ENCODE assay signal across 8 cellular contexts in the genomic region with DNA sequence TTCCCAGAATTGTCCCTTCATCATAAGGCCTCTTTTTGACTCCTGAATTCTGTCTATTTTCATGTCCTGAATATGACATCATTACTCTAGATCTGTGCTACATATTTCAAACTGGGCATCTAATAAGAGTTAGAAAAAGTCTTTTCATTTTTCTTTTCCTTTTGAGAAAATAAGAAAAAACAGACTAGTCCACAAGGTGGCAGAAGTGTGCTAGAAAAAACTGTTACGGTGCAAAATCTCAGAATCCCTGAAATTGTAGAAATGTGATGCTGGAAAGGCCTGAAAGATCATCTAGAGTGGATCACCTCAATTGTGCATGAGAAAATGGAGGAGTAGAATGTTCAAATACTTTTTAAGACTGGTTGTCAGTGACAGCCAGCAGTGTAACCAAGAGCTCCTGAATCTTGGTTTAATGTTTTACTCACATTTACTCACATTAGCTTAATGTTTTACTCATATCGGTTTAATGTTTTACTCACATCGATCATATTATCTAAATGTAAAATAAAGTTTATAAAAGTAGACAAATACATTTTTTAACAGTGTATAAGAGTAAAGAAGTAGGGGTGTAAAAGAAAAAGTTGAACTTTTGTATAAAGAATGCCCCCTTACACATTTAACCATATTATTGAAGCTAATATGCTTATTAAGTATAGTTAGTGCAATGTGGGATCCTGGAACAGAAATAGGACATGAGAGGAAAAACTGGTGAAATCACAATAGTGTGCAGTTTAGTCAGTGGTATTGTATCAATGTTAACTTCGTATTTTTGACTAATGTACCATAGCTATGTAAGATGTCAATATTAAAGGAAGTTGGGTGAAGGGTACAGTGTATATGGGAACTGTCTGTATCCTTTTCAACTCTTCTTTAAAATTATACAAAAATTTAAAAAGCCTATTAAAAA. TPM values are rescaled to one million over a fixed set of nuclear protein-coding genes. Genes with fewer than 3 reads are reported as not detected.
DNase-seq lines count a peak whose midpoint lies in the region; ATAC-seq, FAIRE-seq and TF ChIP-seq lines count a peak whose summit lies in the region.

No MANE protein-coding gene starts in this region.

- no peak for TF ChIP-seq POLR2A in GM12878 (IDR thresholded peaks at IDR 0.05; ENCODE audit: low read depth, low read length)
- TF ChIP-seq POLR2A in right lobe of liver (IDR thresholded peaks at IDR 0.05) = peak; percentile 47

- in situ Hi-C loops in GM12878 (cut with MboI) = no loop called here

- no peak for TF ChIP-seq EP300 in GM12878 (IDR thresholded peaks at IDR 0.05; ENCODE audit: borderline replicate concordance in 1 of 2, control insufficient read depth in 1 of 2, low read depth in 2 of 2, low read length in 2 of 2)

- H2AFZ ChIP-seq in KMS-11 (ENCODE audit: low read depth) = no peak overlapping the region
- no peak overlapping the region for H2AFZ ChIP-seq in GM12878 (ENCODE audit: control insufficient read depth, low read depth, low read length)

- H3K27ac ChIP-seq in KMS-11 (no peak overlapping the region), GM12878 (ENCODE audit: control insufficient read depth, insufficient read depth) (no peak overlapping the region), right lobe of liver (peak overlapping the region; percentile 22 to 59 (median 52))

- POLR2A ChIA-PET in GM12878 (lab: Charles Lee) = no interaction called here

- DNase-seq in DMS114 treated with DMSO at 0.1 percent for 48 hours (lab: John Stamatoyannopoulos, UW; ENCODE audit: unreplicated experiment) = peak; percentile 2
- DNase-seq in GM12878 (ENCODE audit: low read depth, low spot score) = no peak
- DNase-seq in right lobe of liver = no peak
- DNase-seq in activated naive CD8-positive, alpha-beta T cell treated with anti-CD3 and anti-CD28 coated beads, Interleukin-2, amount 50 U/mL, for 24 hours = no peak
- no peak for DNase-seq in activated effector memory CD4-positive, alpha-beta T cell treated with anti-CD3 and anti-CD28 coated beads, Interleukin-2, amount 50 U/mL, for 16 hours

- H3K9me3 Mint-ChIP-seq in activated naive CD8-positive, alpha-beta T cell treated with anti-CD3 and anti-CD28 coated beads, Interleukin-2, amount 50 U/mL, for 24 hours = no peaks in the 10 kb centered on the region

- SMC1A ChIA-PET in GM12878 (lab: Charles Lee; ENCODE audit: uncharacterized antibody, unreplicated experiment) = interaction anchor here (1.0 to 1.4 kb wide), 7 partner anchors 10 to 263 kb away, joined by 3 to 19 read pairs (median 5); no protein-coding TSS in a partner anchor

- H3K4me3 ChIP-seq in KMS-11 (IDR thresholded peaks at IDR 0.05; ENCODE audit: insufficient read depth, low read depth, low read length) = no peak overlapping the region
- H3K4me3 ChIP-seq in GM12878 = no peak overlapping the region
- no peak overlapping the region for H3K4me3 ChIP-seq in right lobe of liver

- CTCF ChIA-PET in GM12878 (lab: Yijun Ruan, JAX) = interaction anchor here (0.7 to 3.8 kb wide), 25 partner anchors 10 to 1261 kb away, joined by 3 to 25 read pairs (median 4); no protein-coding TSS in a partner anchor

- H3K9ac ChIP-seq in KMS-11 (no peak overlapping the region), GM12878 (ENCODE audit: control insufficient read depth, insufficient read depth, low read length) (no peak overlapping the region)

- no peaks in the 10 kb centered on the region for H3K36me3 Mint-ChIP-seq in activated naive CD8-positive, alpha-beta T cell treated with anti-CD3 and anti-CD28 coated beads, Interleukin-2, amount 50 U/mL, for 24 hours (ENCODE audit: low read depth)

- ATAC-seq in GM12878 (no peak; the same call in 2 of the 3 replicates), right lobe of liver (peak; percentile 75 to 90 (median 77)), HG02588 (IDR thresholded peaks at IDR 0.05; ENCODE audit: unreplicated experiment) (no peak), HG02870 (IDR thresholded peaks at IDR 0.05; ENCODE audit: unreplicated experiment) (no peak)
- ATAC-seq in activated naive CD8-positive, alpha-beta T cell treated with anti-CD3 and anti-CD28 coated beads, Interleukin-2, amount 50 U/mL, for 24 hours = no peak

- TF ChIP-seq CTCF in KMS-11 (conservative IDR thresholded peaks at IDR 0.05; ENCODE audit: low read depth, low read length) (peak; percentile 71), GM12878 (IDR thresholded peaks at IDR 0.05 in 2 of 3, conservative IDR thresholded peaks at IDR 0.05 in 1 of 3; ENCODE audit: control insufficient read depth in 2 of 3, extremely low read depth in 1 of 3, insufficient read depth in 1 of 3, low read depth in 3 of 3, low read length in 3 of 3) (peak; percentile 39 to 40 (median 40); a peak in 4 of 6 replicates), right lobe of liver (IDR thresholded peaks at IDR 0.05) (peak; percentile 45 to 54 (median 48))

- H3K9me3 ChIP-seq in GM12878 (replicated peaks; ENCODE audit: control insufficient read depth, insufficient read depth, low read length) = no peaks in the 10 kb centered on the region
- no peaks in the 10 kb centered on the region for H3K9me3 ChIP-seq in right lobe of liver

- no peaks in the 10 kb centered on the region for H4K20me1 ChIP-seq in KMS-11 (ENCODE audit: insufficient read depth)
- no peaks in the 10 kb centered on the region for H4K20me1 ChIP-seq in GM12878 (ENCODE audit: control insufficient read depth, insufficient read depth)

- H3K27me3 Mint-ChIP-seq in activated naive CD8-positive, alpha-beta T cell treated with anti-CD3 and anti-CD28 coated beads, Interleukin-2, amount 50 U/mL, for 24 hours = no peaks in the 10 kb centered on the region

- no peak overlapping the region for H3K4me2 ChIP-seq in KMS-11
- no peak overlapping the region for H3K4me2 ChIP-seq in GM12878 (ENCODE audit: control insufficient read depth, insufficient read depth)

- RAD21 ChIA-PET in GM12878 (lab: Charles Lee; ENCODE audit: unreplicated experiment) = interaction anchor here (0.8 to 1.9 kb wide), 8 partner anchors 9 to 170 kb away, joined by 3 to 7 read pairs (median 4); no protein-coding TSS in a partner anchor

- H3K4me1 ChIP-seq in KMS-11 (ENCODE audit: low read depth, poor library complexity, severe bottlenecking) = peaks cover 8% of the 10 kb centered on the region
- H3K4me1 ChIP-seq in GM12878 (ENCODE audit: control insufficient read depth, insufficient read depth, low read length) = no peaks in the 10 kb centered on the region
- H3K4me1 ChIP-seq in right lobe of liver = peaks cover 0 to 20% (median 3%) of the 10 kb centered on the region in 4 donors

- no TSS peak for BruUV-seq in GM12878 (replicated peaks; lab: Mats Ljungman, UMichigan)

- peak; percentile 32 for TF ChIP-seq RAD21 in GM12878 (IDR thresholded peaks at IDR 0.05; ENCODE audit: insufficient read depth, low read depth, low read length)

- H3K4me3 Mint-ChIP-seq in activated naive CD8-positive, alpha-beta T cell treated with anti-CD3 and anti-CD28 coated beads, Interleukin-2, amount 50 U/mL, for 24 hours = no peak overlapping the region

- H3K36me3 ChIP-seq in KMS-11 (ENCODE audit: insufficient read depth) = no peaks in the 10 kb centered on the region
- no peaks in the 10 kb centered on the region for H3K36me3 ChIP-seq in GM12878 (ENCODE audit: control insufficient read depth in 2 of 2, insufficient read depth in 2 of 2, low read length in 1 of 2)
- H3K36me3 ChIP-seq in right lobe of liver = no peaks in the 10 kb centered on the region

- FAIRE-seq in GM12878 (lab: Jason Lieb, UNC) = no peak

- H3K79me2 ChIP-seq in KMS-11 (ENCODE audit: insufficient read depth, low read depth) (no peaks in the 10 kb centered on the region), GM12878 (ENCODE audit: control insufficient read depth, insufficient read depth, low read length) (no peaks in the 10 kb centered on the region)

- no peak overlapping the region for H3K27ac Mint-ChIP-seq in activated naive CD8-positive, alpha-beta T cell treated with anti-CD3 and anti-CD28 coated beads, Interleukin-2, amount 50 U/mL, for 24 hours

- H3K27me3 ChIP-seq in KMS-11 (ENCODE audit: insufficient read depth, low read depth) (no peaks in the 10 kb centered on the region), GM12878 (replicated peaks in 1 of 2; ENCODE audit: control insufficient read depth in 2 of 2, insufficient read depth in 2 of 2, low read length in 1 of 2) (no peaks in the 10 kb centered on the region), right lobe of liver (no peaks in the 10 kb centered on the region)

- 1% methylated on average over 4 of the region's 4 CpGs for WGBS in GM12878 (ENCODE audit: insufficient coverage, insufficient replicate concordance, low lambda C conversion rate, missing lambda C conversion rate)
- WGBS in right lobe of liver (ENCODE audit: insufficient coverage, low coverage, low lambda C conversion rate, missing lambda C conversion rate) = 24% methylated on average over 4 of the region's 4 CpGs

- H3K4me1 Mint-ChIP-seq in activated naive CD8-positive, alpha-beta T cell treated with anti-CD3 and anti-CD28 coated beads, Interleukin-2, amount 50 U/mL, for 24 hours = peaks cover 1% of the 10 kb centered on the region

- intact Hi-C loops in GM12878 (cut with micrococcal nuclease; ENCODE audit: unreplicated experiment) = loop anchor here (2.0 kb wide), 1 partner anchor 169 kb away; no protein-coding TSS in a partner anchor
- intact Hi-C loops in right lobe of liver (cut with DNase I) = no loop called here

RNA-seq across cellular contexts. Expression of gene ASB11, which starts 15.2 kb away (rescaled TPM):
- not detected in 2 replicates for total RNA-seq in GM12878 (2013; cell fraction: nucleolus; rRNA removed)
- total RNA-seq in GM12878 (2014; rRNA removed) = not detected in 2 replicates
- not detected in 2 replicates for total RNA-seq in GM12878 (2014; rRNA removed; fragmentation: Illumina TruSeq; extraction: Trizol)
- not detected in 2 replicates for total RNA-seq in GM12878 (2021)
- not detected for polyA plus RNA-seq in GM12878 (2011; ENCODE audit: low read depth)
- not detected in 2 replicates for polyA plus RNA-seq in GM12878 (2011; rRNA removed)
- not detected in 2 replicates for polyA plus RNA-seq in GM12878 (2011; cell fraction: cytosol; rRNA removed)
- polyA plus RNA-seq in GM12878 (2011; cell fraction: nucleus; rRNA removed) = not detected in 2 replicates
- polyA plus RNA-seq in GM12878 (2012) = not detected in 2 replicates
- polyA plus RNA-seq in GM12878 (2014; fragmentation: Illumina TruSeq; extraction: Trizol) = not detected in 2 replicates
- polyA plus RNA-seq in GM12878 (2014; fragmentation: Nextera tagmentation; extraction: Ambion mirVana) = not detected
- not detected in 2 replicates for polyA plus RNA-seq in GM12878 (2014; rRNA removed)
- polyA plus RNA-seq in GM12878 (2016; fragmentation: Nextera tagmentation; extraction: Ambion mirVana) = not detected
- polyA minus RNA-seq in GM12878 (2011; rRNA and poly(A)+ RNA removed) = not detected in 2 replicates
- polyA minus RNA-seq in GM12878 (2011; cell fraction: cytosol; rRNA and poly(A)+ RNA removed) = not detected in 2 replicates
- not detected in 2 replicates for polyA minus RNA-seq in GM12878 (2011; cell fraction: nucleus; rRNA and poly(A)+ RNA removed)
- total RNA-seq in right lobe of liver = not detected

RNA-seq across cellular contexts. Expression of gene ASB9, which starts 30.3 kb away (rescaled TPM):
- 0.69 TPM in 1 of 2 replicates, not detected in the other for total RNA-seq in GM12878 (2013; cell fraction: nucleolus; rRNA removed)
- total RNA-seq in GM12878 (2014; rRNA removed) (0.51 and 0.87 TPM in 2 replicates), GM12878 (2014; rRNA removed; fragmentation: Illumina TruSeq; extraction: Trizol) (0.41 and 0.45 TPM in 2 replicates), GM12878 (2021) (0.31 and 0.35 TPM in 2 replicates), right lobe of liver (1 to 10 TPM; 1.3 to 7.4 (median 3.5) TPM)
- polyA plus RNA-seq in GM12878 (2011; ENCODE audit: low read depth) = not detected
- polyA plus RNA-seq in GM12878 (2011; rRNA removed) (3.3 and 3.5 TPM in 2 replicates), GM12878 (2014; fragmentation: Illumina TruSeq; extraction: Trizol) (0.31 and 1.2 TPM in 2 replicates), GM12878 (2014; fragmentation: Nextera tagmentation; extraction: Ambion mirVana) (1 to 10 TPM in 1 of 2 experiments, under 1 TPM in 1; 0.91 to 1.1 TPM), GM12878 (2014; rRNA removed) (0.56 and 0.77 TPM in 2 replicates), GM12878 (2016; fragmentation: Nextera tagmentation; extraction: Ambion mirVana) (1 to 10 TPM; 1.1 to 1.4 TPM)
- polyA plus RNA-seq in GM12878 (2011; cell fraction: cytosol; rRNA removed) = 3.8 and 3.9 TPM in 2 replicates
- 2.2 and 2.5 TPM in 2 replicates for polyA plus RNA-seq in GM12878 (2011; cell fraction: nucleus; rRNA removed)
- polyA plus RNA-seq in GM12878 (2012) = 0.12 and 0.21 TPM in 2 replicates
- 3.6 and 6.8 TPM in 2 replicates for polyA minus RNA-seq in GM12878 (2011; rRNA and poly(A)+ RNA removed)
- polyA minus RNA-seq in GM12878 (2011; cell fraction: cytosol; rRNA and poly(A)+ RNA removed) = 1.4 TPM in 1 of 2 replicates, not detected in the other
- polyA minus RNA-seq in GM12878 (2011; cell fraction: nucleus; rRNA and poly(A)+ RNA removed) = 1.6 and 1.9 TPM in 2 replicates

RNA-seq across cellular contexts. Expression of gene PIGA, which starts 35.1 kb away (rescaled TPM):
- total RNA-seq in GM12878 (2013; cell fraction: nucleolus; rRNA removed) = 57.7 and 59.4 TPM in 2 replicates
- total RNA-seq in GM12878 (2014; rRNA removed) = 11.1 and 15.4 TPM in 2 replicates
- 14.0 and 14.9 TPM in 2 replicates for total RNA-seq in GM12878 (2014; rRNA removed; fragmentation: Illumina TruSeq; extraction: Trizol)
- 12.2 and 15.3 TPM in 2 replicates for total RNA-seq in GM12878 (2021)
- 8.5 TPM for polyA plus RNA-seq in GM12878 (2011; ENCODE audit: low read depth)
- 24.1 and 29.7 TPM in 2 replicates for polyA plus RNA-seq in GM12878 (2011; rRNA removed)
- 7.3 and 9.6 TPM in 2 replicates for polyA plus RNA-seq in GM12878 (2011; cell fraction: cytosol; rRNA removed)
- polyA plus RNA-seq in GM12878 (2011; cell fraction: nucleus; rRNA removed) = 21.2 and 27.8 TPM in 2 replicates
- 6.9 and 9.2 TPM in 2 replicates for polyA plus RNA-seq in GM12878 (2012)
- 12.0 and 15.9 TPM in 2 replicates for polyA plus RNA-seq in GM12878 (2014; fragmentation: Illumina TruSeq; extraction: Trizol)
- polyA plus RNA-seq in GM12878 (2014; fragmentation: Nextera tagmentation; extraction: Ambion mirVana) = 1 to 10 TPM; 4.9 to 6.8 TPM
- polyA plus RNA-seq in GM12878 (2014; rRNA removed) = 5.7 and 7.5 TPM in 2 replicates
- polyA plus RNA-seq in GM12878 (2016; fragmentation: Nextera tagmentation; extraction: Ambion mirVana) = 10 to 100 TPM in 1 of 2 experiments, 1 to 10 TPM in 1; 9.4 to 11.0 TPM
- polyA minus RNA-seq in GM12878 (2011; rRNA and poly(A)+ RNA removed) = 28.2 and 33.3 TPM in 2 replicates
- 6.3 and 7.4 TPM in 2 replicates for polyA minus RNA-seq in GM12878 (2011; cell fraction: cytosol; rRNA and poly(A)+ RNA removed)
- polyA minus RNA-seq in GM12878 (2011; cell fraction: nucleus; rRNA and poly(A)+ RNA removed) = 26.4 and 29.5 TPM in 2 replicates
- total RNA-seq in right lobe of liver = 10 to 100 TPM in 1 of 6 experiments, 1 to 10 TPM in 5; 4.8 to 12.5 (median 7.3) TPM

Comparison
In these comparisons a context has a peak if more than half of its experiments do, and no peak if none do; other contexts are left out.
1. H3K27ac ChIP-seq: peak in right lobe of liver (3 of 3); none in KMS-11 (single experiment) and GM12878 (single experiment).
2. ATAC-seq: peak in right lobe of liver (4 of 4); none in GM12878 (single experiment), HG02588 (single experiment), activated naive CD8-positive, alpha-beta T cell treated with anti-CD3 and anti-CD28 coated beads, Interleukin-2, amount 50 U/mL, for 24 hours (single experiment) and HG02870 (single experiment).
3. Peak in every context shown above with its lines, with median percentiles within 50 percentile points of each other: CTCF ChIP-seq.